ENCODE assay signal across 1 cellular context in the genomic region with DNA sequence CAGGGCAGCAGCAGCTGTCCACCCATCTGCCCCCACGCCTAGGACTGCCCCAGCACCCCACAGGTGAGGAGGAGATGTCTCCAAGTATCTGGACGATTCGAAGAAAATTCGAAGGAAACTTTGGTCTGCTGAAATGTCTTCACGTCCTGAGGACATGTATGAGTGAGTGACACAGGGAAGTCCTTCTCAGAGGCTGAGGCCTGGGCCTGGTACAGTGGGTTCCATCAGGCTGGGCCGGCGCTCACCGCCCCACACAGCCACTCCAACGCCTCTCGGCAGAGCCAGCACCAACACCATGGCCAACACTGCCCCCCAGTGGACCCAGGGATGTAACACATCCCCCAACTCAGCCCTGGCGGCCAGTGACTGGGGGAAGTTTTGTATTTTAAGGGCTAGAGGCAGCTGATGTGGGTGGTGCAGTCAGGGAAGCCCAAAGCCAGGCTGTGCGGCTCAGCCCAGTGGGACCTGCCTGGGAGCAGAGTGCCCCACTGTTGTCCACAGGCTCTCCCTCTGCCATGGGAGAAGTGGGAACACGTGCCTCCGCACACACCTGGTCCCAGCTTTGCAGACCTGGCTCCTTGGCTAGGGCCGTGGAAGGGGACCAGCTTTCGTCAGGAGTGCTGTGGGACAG.
TF ChIP-seq lines count a peak whose summit lies in the region.

No MANE protein-coding gene starts in this region.

TF ChIP-seq in HepG2, 621 proteins besides CTCF, POLR2A, EP300 and RAD21 (continued from another document and continues in another):
- TF ChIP-seq KLF6 (CRISPR knock-in tag; IDR thresholded peaks at IDR 0.05) (no peak), ZNF343 (CRISPR knock-in tag; IDR thresholded peaks at IDR 0.05) (0 out of 2 replicates have a peak, but pooled peaks have one; percentile 52), KDM5A (IDR thresholded peaks at IDR 0.05; ENCODE audit: borderline replicate concordance, low read length) (no peak), SRY (CRISPR knock-in tag; IDR thresholded peaks at IDR 0.05) (no peak), ZNF547 (CRISPR knock-in tag; IDR thresholded peaks at IDR 0.05) (no peak), ZMYM4 (CRISPR knock-in tag; IDR thresholded peaks at IDR 0.05) (no peak), PITX1 (CRISPR knock-in tag; IDR thresholded peaks at IDR 0.05) (no peak), ZNF382 (CRISPR knock-in tag; IDR thresholded peaks at IDR 0.05; ENCODE audit: borderline replicate concordance) (no peak), SOX13 (IDR thresholded peaks at IDR 0.05) (no peak), SOX13 (CRISPR knock-in tag; conservative IDR thresholded peaks at IDR 0.05 in 1 of 2, IDR thresholded peaks at IDR 0.05 in 1 of 2) (no peak), ZNF552 (CRISPR knock-in tag; IDR thresholded peaks at IDR 0.05; ENCODE audit: borderline replicate concordance) (peak; percentile 72; the same call in 1 of the 2 replicates), PHB2 (IDR thresholded peaks at IDR 0.05; ENCODE audit: partially characterized antibody) (no peak), MAFK (conservative IDR thresholded peaks at IDR 0.05 in 1 of 2, IDR thresholded peaks at IDR 0.05 in 1 of 2; ENCODE audit: low read length in 2 of 2) (no peak), ZNF256 (CRISPR knock-in tag; conservative IDR thresholded peaks at IDR 0.05) (no peak), FOXC1 (CRISPR knock-in tag; IDR thresholded peaks at IDR 0.05; ENCODE audit: borderline replicate concordance) (peak; percentile 82; the same call in 1 of the 2 replicates), ZSCAN22 (CRISPR knock-in tag; IDR thresholded peaks at IDR 0.05) (no peak), JARID2 (CRISPR knock-in tag; IDR thresholded peaks at IDR 0.05; ENCODE audit: insufficient replicate concordance) (peak; percentile 91), ZKSCAN1 (IDR thresholded peaks at IDR 0.05; ENCODE audit: low read length) (no peak), SSRP1 (CRISPR knock-in tag; IDR thresholded peaks at IDR 0.05) (no peak), MYNN (CRISPR knock-in tag; IDR thresholded peaks at IDR 0.05; ENCODE audit: low read depth) (no peak; the same call in 1 of the 2 replicates)
- TF ChIP-seq, protein P1, sequence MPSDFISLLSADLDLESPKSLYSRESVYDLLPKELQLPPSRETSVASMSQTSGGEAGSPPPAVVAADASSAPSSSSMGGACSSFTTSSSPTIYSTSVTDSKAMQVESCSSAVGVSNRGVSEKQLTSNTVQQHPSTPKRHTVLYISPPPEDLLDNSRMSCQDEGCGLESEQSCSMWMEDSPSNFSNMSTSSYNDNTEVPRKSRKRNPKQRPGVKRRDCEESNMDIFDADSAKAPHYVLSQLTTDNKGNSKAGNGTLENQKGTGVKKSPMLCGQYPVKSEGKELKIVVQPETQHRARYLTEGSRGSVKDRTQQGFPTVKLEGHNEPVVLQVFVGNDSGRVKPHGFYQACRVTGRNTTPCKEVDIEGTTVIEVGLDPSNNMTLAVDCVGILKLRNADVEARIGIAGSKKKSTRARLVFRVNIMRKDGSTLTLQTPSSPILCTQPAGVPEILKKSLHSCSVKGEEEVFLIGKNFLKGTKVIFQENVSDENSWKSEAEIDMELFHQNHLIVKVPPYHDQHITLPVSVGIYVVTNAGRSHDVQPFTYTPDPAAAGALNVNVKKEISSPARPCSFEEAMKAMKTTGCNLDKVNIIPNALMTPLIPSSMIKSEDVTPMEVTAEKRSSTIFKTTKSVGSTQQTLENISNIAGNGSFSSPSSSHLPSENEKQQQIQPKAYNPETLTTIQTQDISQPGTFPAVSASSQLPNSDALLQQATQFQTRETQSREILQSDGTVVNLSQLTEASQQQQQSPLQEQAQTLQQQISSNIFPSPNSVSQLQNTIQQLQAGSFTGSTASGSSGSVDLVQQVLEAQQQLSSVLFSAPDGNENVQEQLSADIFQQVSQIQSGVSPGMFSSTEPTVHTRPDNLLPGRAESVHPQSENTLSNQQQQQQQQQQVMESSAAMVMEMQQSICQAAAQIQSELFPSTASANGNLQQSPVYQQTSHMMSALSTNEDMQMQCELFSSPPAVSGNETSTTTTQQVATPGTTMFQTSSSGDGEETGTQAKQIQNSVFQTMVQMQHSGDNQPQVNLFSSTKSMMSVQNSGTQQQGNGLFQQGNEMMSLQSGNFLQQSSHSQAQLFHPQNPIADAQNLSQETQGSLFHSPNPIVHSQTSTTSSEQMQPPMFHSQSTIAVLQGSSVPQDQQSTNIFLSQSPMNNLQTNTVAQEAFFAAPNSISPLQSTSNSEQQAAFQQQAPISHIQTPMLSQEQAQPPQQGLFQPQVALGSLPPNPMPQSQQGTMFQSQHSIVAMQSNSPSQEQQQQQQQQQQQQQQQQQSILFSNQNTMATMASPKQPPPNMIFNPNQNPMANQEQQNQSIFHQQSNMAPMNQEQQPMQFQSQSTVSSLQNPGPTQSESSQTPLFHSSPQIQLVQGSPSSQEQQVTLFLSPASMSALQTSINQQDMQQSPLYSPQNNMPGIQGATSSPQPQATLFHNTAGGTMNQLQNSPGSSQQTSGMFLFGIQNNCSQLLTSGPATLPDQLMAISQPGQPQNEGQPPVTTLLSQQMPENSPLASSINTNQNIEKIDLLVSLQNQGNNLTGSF (CRISPR knock-in tag; IDR thresholded peaks at IDR 0.05), result no peak
- TF ChIP-seq, protein P2, sequence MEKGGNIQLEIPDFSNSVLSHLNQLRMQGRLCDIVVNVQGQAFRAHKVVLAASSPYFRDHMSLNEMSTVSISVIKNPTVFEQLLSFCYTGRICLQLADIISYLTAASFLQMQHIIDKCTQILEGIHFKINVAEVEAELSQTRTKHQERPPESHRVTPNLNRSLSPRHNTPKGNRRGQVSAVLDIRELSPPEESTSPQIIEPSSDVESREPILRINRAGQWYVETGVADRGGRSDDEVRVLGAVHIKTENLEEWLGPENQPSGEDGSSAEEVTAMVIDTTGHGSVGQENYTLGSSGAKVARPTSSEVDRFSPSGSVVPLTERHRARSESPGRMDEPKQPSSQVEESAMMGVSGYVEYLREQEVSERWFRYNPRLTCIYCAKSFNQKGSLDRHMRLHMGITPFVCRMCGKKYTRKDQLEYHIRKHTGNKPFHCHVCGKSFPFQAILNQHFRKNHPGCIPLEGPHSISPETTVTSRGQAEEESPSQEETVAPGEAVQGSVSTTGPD (CRISPR knock-in tag; IDR thresholded peaks at IDR 0.05), result no peak
- TF ChIP-seq, protein P3, sequence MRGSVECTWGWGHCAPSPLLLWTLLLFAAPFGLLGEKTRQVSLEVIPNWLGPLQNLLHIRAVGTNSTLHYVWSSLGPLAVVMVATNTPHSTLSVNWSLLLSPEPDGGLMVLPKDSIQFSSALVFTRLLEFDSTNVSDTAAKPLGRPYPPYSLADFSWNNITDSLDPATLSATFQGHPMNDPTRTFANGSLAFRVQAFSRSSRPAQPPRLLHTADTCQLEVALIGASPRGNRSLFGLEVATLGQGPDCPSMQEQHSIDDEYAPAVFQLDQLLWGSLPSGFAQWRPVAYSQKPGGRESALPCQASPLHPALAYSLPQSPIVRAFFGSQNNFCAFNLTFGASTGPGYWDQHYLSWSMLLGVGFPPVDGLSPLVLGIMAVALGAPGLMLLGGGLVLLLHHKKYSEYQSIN (CRISPR knock-in tag; IDR thresholded peaks at IDR 0.05; ENCODE audit: borderline replicate concordance), result no peak
- TF ChIP-seq, protein P4, sequence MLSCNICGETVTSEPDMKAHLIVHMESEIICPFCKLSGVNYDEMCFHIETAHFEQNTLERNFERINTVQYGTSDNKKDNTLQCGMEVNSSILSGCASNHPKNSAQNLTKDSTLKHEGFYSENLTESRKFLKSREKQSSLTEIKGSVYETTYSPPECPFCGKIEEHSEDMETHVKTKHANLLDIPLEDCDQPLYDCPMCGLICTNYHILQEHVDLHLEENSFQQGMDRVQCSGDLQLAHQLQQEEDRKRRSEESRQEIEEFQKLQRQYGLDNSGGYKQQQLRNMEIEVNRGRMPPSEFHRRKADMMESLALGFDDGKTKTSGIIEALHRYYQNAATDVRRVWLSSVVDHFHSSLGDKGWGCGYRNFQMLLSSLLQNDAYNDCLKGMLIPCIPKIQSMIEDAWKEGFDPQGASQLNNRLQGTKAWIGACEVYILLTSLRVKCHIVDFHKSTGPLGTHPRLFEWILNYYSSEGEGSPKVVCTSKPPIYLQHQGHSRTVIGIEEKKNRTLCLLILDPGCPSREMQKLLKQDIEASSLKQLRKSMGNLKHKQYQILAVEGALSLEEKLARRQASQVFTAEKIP (CRISPR knock-in tag; IDR thresholded peaks at IDR 0.05; ENCODE audit: borderline replicate concordance), result no peak
- TF ChIP-seq, protein P5, sequence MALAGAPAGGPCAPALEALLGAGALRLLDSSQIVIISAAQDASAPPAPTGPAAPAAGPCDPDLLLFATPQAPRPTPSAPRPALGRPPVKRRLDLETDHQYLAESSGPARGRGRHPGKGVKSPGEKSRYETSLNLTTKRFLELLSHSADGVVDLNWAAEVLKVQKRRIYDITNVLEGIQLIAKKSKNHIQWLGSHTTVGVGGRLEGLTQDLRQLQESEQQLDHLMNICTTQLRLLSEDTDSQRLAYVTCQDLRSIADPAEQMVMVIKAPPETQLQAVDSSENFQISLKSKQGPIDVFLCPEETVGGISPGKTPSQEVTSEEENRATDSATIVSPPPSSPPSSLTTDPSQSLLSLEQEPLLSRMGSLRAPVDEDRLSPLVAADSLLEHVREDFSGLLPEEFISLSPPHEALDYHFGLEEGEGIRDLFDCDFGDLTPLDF (CRISPR knock-in tag; IDR thresholded peaks at IDR 0.05), result no peak
- TF ChIP-seq, protein P6, sequence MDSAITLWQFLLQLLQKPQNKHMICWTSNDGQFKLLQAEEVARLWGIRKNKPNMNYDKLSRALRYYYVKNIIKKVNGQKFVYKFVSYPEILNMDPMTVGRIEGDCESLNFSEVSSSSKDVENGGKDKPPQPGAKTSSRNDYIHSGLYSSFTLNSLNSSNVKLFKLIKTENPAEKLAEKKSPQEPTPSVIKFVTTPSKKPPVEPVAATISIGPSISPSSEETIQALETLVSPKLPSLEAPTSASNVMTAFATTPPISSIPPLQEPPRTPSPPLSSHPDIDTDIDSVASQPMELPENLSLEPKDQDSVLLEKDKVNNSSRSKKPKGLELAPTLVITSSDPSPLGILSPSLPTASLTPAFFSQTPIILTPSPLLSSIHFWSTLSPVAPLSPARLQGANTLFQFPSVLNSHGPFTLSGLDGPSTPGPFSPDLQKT (CRISPR knock-in tag; IDR thresholded peaks at IDR 0.05; ENCODE audit: borderline replicate concordance), result no peak
- TF ChIP-seq, protein P7, sequence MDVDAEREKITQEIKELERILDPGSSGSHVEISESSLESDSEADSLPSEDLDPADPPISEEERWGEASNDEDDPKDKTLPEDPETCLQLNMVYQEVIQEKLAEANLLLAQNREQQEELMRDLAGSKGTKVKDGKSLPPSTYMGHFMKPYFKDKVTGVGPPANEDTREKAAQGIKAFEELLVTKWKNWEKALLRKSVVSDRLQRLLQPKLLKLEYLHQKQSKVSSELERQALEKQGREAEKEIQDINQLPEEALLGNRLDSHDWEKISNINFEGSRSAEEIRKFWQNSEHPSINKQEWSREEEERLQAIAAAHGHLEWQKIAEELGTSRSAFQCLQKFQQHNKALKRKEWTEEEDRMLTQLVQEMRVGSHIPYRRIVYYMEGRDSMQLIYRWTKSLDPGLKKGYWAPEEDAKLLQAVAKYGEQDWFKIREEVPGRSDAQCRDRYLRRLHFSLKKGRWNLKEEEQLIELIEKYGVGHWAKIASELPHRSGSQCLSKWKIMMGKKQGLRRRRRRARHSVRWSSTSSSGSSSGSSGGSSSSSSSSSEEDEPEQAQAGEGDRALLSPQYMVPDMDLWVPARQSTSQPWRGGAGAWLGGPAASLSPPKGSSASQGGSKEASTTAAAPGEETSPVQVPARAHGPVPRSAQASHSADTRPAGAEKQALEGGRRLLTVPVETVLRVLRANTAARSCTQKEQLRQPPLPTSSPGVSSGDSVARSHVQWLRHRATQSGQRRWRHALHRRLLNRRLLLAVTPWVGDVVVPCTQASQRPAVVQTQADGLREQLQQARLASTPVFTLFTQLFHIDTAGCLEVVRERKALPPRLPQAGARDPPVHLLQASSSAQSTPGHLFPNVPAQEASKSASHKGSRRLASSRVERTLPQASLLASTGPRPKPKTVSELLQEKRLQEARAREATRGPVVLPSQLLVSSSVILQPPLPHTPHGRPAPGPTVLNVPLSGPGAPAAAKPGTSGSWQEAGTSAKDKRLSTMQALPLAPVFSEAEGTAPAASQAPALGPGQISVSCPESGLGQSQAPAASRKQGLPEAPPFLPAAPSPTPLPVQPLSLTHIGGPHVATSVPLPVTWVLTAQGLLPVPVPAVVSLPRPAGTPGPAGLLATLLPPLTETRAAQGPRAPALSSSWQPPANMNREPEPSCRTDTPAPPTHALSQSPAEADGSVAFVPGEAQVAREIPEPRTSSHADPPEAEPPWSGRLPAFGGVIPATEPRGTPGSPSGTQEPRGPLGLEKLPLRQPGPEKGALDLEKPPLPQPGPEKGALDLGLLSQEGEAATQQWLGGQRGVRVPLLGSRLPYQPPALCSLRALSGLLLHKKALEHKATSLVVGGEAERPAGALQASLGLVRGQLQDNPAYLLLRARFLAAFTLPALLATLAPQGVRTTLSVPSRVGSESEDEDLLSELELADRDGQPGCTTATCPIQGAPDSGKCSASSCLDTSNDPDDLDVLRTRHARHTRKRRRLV (CRISPR knock-in tag; IDR thresholded peaks at IDR 0.05), result 0 out of 2 replicates have a peak, but pooled peaks have one; percentile 1
- TF ChIP-seq, protein P8, sequence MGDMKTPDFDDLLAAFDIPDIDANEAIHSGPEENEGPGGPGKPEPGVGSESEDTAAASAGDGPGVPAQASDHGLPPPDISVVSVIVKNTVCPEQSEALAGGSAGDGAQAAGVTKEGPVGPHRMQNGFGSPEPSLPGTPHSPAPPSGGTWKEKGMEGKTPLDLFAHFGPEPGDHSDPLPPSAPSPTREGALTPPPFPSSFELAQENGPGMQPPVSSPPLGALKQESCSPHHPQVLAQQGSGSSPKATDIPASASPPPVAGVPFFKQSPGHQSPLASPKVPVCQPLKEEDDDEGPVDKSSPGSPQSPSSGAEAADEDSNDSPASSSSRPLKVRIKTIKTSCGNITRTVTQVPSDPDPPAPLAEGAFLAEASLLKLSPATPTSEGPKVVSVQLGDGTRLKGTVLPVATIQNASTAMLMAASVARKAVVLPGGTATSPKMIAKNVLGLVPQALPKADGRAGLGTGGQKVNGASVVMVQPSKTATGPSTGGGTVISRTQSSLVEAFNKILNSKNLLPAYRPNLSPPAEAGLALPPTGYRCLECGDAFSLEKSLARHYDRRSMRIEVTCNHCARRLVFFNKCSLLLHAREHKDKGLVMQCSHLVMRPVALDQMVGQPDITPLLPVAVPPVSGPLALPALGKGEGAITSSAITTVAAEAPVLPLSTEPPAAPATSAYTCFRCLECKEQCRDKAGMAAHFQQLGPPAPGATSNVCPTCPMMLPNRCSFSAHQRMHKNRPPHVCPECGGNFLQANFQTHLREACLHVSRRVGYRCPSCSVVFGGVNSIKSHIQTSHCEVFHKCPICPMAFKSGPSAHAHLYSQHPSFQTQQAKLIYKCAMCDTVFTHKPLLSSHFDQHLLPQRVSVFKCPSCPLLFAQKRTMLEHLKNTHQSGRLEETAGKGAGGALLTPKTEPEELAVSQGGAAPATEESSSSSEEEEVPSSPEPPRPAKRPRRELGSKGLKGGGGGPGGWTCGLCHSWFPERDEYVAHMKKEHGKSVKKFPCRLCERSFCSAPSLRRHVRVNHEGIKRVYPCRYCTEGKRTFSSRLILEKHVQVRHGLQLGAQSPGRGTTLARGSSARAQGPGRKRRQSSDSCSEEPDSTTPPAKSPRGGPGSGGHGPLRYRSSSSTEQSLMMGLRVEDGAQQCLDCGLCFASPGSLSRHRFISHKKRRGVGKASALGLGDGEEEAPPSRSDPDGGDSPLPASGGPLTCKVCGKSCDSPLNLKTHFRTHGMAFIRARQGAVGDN (CRISPR knock-in tag; IDR thresholded peaks at IDR 0.05), result peak; percentile 75
- TF ChIP-seq, protein P9, sequence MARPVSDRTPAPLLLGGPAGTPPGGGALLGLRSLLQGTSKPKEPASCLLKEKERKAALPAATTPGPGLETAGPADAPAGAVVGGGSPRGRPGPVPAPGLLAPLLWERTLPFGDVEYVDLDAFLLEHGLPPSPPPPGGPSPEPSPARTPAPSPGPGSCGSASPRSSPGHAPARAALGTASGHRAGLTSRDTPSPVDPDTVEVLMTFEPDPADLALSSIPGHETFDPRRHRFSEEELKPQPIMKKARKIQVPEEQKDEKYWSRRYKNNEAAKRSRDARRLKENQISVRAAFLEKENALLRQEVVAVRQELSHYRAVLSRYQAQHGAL (CRISPR knock-in tag; IDR thresholded peaks at IDR 0.05; ENCODE audit: not compliant biosample characterization), result no peak
